Comparison of ENCODE assay signal across 1 cellular context in the genomic region with DNA sequence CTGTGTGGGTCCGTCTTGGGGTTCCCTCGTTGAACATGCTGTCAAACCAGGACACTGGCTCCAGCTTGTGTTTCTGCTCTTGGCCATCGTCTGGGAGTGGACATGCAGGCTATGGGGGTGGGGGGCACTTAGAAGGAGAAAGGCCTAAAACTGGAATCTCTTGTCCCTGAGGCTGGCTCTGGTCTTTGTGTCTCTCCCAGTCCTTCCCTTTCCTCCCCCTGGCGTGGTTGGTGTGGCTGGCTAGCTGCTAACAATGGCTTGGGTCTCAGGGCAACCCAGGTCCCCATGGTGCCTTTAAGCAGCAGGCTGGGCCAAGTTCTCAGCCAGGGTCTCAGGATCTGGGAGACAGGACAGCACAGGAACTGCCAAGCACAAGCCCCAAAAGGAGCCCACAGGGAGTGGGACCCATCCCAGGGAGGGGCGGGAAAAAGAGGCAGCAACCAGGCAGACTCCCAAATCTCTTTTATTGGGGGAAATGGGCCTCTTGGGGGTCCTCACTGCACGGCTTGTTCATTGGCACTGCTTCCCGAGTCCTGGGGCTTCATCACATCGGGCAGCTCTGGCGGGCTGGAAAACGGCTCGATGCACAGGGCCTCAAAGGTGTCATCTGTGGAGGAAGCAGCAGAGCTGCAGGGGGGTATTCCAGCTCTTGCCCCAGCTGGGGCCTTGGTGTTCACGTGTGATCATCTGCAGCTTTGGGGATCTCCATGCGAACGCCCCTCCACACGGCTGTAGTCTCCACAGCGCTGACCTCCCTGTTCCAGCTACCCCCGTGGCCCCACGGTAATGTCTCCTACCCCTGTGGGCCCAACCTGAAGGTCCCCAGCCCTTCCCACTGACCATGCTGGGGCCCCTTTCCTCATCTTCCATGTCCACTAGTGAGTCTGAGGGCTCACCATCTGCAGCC.
TF ChIP-seq lines count a peak whose summit lies in the region.

No MANE protein-coding gene starts in this region.

TF ChIP-seq in HEK293, 187 proteins besides CTCF, POLR2A, EP300 and RAD21 (continued from another document):
- TF ChIP-seq ZNF366 (tag by site-specific recombination; conservative IDR thresholded peaks at IDR 0.05) (no peak), ZNF10 (tag by site-specific recombination; IDR thresholded peaks at IDR 0.05) (no peak), ZNF2 (tag by site-specific recombination; IDR thresholded peaks at IDR 0.05) (peak; percentile 26; the same call in 1 of the 2 replicates), SALL2 (tag by site-specific recombination; IDR thresholded peaks at IDR 0.05; ENCODE audit: borderline replicate concordance) (no peak), ZNF138 (tag by site-specific recombination; IDR thresholded peaks at IDR 0.05; ENCODE audit: borderline replicate concordance) (no peak), MYNN (tag by site-specific recombination; IDR thresholded peaks at IDR 0.05; ENCODE audit: borderline replicate concordance) (no peak), ZNF707 (tag by site-specific recombination; IDR thresholded peaks at IDR 0.05) (no peak), ZNF37A (tag by site-specific recombination; IDR thresholded peaks at IDR 0.05) (no peak), ZSCAN30 (tag by site-specific recombination; IDR thresholded peaks at IDR 0.05) (no peak), KLF10 (tag by site-specific recombination; IDR thresholded peaks at IDR 0.05) (no peak), ZNF501 (tag by site-specific recombination; IDR thresholded peaks at IDR 0.05) (no peak), ZNF221 (tag by site-specific recombination; IDR thresholded peaks at IDR 0.05; ENCODE audit: borderline replicate concordance) (no peak), ZNF311 (tag by site-specific recombination; IDR thresholded peaks at IDR 0.05; ENCODE audit: borderline replicate concordance) (no peak), ZNF473 (tag by site-specific recombination; IDR thresholded peaks at IDR 0.05) (no peak)
- TF ChIP-seq, protein P1, sequence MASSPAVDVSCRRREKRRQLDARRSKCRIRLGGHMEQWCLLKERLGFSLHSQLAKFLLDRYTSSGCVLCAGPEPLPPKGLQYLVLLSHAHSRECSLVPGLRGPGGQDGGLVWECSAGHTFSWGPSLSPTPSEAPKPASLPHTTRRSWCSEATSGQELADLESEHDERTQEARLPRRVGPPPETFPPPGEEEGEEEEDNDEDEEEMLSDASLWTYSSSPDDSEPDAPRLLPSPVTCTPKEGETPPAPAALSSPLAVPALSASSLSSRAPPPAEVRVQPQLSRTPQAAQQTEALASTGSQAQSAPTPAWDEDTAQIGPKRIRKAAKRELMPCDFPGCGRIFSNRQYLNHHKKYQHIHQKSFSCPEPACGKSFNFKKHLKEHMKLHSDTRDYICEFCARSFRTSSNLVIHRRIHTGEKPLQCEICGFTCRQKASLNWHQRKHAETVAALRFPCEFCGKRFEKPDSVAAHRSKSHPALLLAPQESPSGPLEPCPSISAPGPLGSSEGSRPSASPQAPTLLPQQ (tag by site-specific recombination; IDR thresholded peaks at IDR 0.05) = peak; percentile 83
- TF ChIP-seq, protein P2, sequence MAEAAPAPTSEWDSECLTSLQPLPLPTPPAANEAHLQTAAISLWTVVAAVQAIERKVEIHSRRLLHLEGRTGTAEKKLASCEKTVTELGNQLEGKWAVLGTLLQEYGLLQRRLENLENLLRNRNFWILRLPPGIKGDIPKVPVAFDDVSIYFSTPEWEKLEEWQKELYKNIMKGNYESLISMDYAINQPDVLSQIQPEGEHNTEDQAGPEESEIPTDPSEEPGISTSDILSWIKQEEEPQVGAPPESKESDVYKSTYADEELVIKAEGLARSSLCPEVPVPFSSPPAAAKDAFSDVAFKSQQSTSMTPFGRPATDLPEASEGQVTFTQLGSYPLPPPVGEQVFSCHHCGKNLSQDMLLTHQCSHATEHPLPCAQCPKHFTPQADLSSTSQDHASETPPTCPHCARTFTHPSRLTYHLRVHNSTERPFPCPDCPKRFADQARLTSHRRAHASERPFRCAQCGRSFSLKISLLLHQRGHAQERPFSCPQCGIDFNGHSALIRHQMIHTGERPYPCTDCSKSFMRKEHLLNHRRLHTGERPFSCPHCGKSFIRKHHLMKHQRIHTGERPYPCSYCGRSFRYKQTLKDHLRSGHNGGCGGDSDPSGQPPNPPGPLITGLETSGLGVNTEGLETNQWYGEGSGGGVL (tag by site-specific recombination; IDR thresholded peaks at IDR 0.05) = no peak
